In the genomic region with DNA sequence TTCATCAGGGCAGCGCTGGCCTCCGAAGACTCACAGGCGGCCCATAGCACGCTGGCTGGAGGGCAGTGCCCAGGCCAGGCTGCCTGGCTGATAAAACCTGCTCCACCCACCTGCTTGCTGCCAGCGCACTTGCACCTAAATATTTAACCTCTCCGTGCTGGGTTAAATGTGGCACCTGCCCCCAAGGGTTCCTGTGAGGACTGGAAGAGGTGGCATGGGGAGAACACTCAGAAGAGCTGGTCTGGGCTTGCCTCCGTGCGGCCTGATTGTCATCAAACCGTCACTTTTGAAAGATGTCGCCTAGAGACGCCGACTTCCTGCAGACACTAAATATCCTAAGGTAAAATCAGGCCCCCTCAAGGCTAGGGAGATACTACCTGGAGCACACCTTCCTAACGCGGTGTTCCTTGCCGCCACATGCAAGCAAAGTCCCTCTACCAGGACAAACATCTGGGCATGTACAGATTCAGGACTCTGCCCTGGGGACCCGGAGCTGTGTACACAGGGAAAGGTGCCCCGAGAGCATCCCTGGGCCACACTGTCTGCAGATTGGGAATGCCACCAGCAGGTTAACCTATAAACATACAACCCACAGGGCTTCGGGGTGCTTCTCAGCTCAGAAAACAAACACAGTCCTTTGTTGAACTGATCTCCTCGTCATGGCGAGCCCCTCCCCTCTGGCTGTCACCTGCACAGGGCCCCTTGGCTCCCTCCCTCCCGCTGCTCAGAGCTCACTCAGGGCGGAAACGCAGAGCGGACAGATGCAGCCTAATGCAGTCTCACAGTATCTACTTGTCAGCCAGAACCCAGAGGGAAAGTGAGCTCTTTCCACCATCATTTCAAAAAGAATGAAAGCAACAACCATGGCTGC, we compare ENCODE assay signal across 1 cellular context.
TF ChIP-seq lines count a peak whose summit lies in the region.

No MANE protein-coding gene starts in this region.

TF ChIP-seq in GM23338, 12 proteins besides CTCF, POLR2A, EP300 and RAD21 (continued from another document):
- TF ChIP-seq, protein P1, sequence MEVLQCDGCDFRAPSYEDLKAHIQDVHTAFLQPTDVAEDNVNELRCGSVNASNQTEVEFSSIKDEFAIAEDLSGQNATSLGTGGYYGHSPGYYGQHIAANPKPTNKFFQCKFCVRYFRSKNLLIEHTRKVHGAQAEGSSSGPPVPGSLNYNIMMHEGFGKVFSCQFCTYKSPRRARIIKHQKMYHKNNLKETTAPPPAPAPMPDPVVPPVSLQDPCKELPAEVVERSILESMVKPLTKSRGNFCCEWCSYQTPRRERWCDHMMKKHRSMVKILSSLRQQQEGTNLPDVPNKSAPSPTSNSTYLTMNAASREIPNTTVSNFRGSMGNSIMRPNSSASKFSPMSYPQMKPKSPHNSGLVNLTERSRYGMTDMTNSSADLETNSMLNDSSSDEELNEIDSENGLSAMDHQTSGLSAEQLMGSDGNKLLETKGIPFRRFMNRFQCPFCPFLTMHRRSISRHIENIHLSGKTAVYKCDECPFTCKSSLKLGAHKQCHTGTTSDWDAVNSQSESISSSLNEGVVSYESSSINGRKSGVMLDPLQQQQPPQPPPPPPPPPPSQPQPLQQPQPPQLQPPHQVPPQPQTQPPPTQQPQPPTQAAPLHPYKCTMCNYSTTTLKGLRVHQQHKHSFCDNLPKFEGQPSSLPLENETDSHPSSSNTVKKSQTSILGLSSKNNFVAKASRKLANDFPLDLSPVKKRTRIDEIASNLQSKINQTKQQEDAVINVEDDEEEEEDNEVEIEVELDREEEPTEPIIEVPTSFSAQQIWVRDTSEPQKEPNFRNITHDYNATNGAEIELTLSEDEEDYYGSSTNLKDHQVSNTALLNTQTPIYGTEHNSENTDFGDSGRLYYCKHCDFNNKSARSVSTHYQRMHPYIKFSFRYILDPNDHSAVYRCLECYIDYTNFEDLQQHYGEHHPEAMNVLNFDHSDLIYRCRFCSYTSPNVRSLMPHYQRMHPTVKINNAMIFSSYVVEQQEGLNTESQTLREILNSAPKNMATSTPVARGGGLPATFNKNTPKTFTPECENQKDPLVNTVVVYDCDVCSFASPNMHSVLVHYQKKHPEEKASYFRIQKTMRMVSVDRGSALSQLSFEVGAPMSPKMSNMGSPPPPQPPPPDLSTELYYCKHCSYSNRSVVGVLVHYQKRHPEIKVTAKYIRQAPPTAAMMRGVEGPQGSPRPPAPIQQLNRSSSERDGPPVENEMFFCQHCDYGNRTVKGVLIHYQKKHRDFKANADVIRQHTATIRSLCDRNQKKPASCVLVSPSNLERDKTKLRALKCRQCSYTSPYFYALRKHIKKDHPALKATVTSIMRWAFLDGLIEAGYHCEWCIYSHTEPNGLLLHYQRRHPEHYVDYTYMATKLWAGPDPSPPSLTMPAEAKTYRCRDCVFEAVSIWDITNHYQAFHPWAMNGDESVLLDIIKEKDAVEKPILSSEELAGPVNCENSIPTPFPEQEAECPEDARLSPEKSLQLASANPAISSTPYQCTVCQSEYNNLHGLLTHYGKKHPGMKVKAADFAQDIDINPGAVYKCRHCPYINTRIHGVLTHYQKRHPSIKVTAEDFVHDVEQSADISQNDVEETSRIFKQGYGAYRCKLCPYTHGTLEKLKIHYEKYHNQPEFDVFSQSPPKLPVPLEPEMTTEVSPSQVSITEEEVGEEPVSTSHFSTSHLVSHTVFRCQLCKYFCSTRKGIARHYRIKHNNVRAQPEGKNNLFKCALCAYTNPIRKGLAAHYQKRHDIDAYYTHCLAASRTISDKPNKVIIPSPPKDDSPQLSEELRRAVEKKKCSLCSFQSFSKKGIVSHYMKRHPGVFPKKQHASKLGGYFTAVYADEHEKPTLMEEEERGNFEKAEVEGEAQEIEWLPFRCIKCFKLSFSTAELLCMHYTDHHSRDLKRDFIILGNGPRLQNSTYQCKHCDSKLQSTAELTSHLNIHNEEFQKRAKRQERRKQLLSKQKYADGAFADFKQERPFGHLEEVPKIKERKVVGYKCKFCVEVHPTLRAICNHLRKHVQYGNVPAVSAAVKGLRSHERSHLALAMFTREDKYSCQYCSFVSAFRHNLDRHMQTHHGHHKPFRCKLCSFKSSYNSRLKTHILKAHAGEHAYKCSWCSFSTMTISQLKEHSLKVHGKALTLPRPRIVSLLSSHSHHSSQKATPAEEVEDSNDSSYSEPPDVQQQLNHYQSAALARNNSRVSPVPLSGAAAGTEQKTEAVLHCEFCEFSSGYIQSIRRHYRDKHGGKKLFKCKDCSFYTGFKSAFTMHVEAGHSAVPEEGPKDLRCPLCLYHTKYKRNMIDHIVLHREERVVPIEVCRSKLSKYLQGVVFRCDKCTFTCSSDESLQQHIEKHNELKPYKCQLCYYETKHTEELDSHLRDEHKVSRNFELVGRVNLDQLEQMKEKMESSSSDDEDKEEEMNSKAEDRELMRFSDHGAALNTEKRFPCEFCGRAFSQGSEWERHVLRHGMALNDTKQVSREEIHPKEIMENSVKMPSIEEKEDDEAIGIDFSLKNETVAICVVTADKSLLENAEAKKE (CRISPR knock-in tag; IDR thresholded peaks at IDR 0.05): no peak
- TF ChIP-seq EZH2 (IDR thresholded peaks at IDR 0.05; ENCODE audit: low read depth, unreplicated experiment) (no peak), JUNB (IDR thresholded peaks at IDR 0.05; ENCODE audit: unreplicated experiment) (no peak), ZNF331 (CRISPR knock-in tag; IDR thresholded peaks at IDR 0.05; ENCODE audit: low read depth) (no peak), POLR2AphosphoS5 (IDR thresholded peaks at IDR 0.05; ENCODE audit: low read depth) (no peak)
